Comparison of ENCODE assay signal across 31 cellular contexts in the genomic region with DNA sequence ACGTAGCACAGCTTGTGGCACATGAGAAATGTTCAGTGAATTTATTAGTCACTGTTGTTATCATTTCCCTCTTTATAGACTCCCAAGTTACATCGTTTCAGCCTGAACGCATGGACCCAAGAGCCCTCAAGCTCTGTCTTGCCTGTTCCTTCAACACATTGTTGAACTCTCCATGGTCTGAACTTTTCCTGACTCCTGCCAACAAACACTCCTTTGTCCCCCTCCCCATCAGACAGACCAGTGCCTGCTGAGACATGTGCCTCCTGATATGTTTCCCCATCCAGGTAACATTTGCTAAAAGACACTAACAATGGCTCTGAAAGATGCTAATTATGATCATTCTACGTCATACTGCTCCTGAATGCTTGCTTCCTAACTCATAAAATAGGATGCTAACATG.
"Had no signal": no experiment of that assay in that cellular context is flagged by ENCODE, and none has a peak within 500 bp of the region (broad histone marks: within the 10 kb centered on the region; RNA-seq: fewer than 3 reads in every experiment).

No MANE protein-coding gene starts in this region.

- ATAC-seq: activated CD8-positive, alpha-beta memory T cell treated with anti-CD3 and anti-CD28 coated beads, Interleukin-2, amount 10 ng/mL, durations not matched to agents 7 days and 5 days; activated T-helper 17 cell treated with anti-CD3 and anti-CD28 coated beads, Interleukin-2, amount 50 U/mL, for 72 hours; PC-3 had no signal

- H3K36me3 ChIP-seq: ascending aorta, Peyer's patch, WERI-Rb-1 had no signal

- H3K36me3 Mint-ChIP-seq: activated CD8-positive, alpha-beta memory T cell treated with anti-CD3 and anti-CD28 coated beads, Interleukin-2, amount 10 ng/mL, durations not matched to agents 7 days and 5 days; activated naive CD8-positive, alpha-beta T cell treated with anti-CD3 and anti-CD28 coated beads for 36 hours had no signal

- H3K4me1 Mint-ChIP-seq: activated CD4-positive, alpha-beta memory T cell treated with anti-CD3 and anti-CD28 coated beads, Interleukin-2, amount 10 ng/mL, durations not matched to agents 7 days and 5 days; activated CD8-positive, alpha-beta memory T cell treated with anti-CD3 and anti-CD28 coated beads, Interleukin-2, amount 10 ng/mL, durations not matched to agents 7 days and 5 days; activated naive CD8-positive, alpha-beta T cell treated with anti-CD3 and anti-CD28 coated beads for 36 hours; activated T-helper 17 cell treated with anti-CD3 and anti-CD28 coated beads, Interleukin-2, amount 50 U/mL, for 72 hours had no signal

- DNase-seq: activated CD4-positive, alpha-beta memory T cell treated with anti-CD3 and anti-CD28 coated beads, Interleukin-2, amount 10 ng/mL, durations not matched to agents 7 days and 5 days; activated CD4-positive, alpha-beta T cell treated with anti-CD3 and anti-CD28 coated beads for 1 hour; activated CD4-positive, alpha-beta T cell treated with anti-CD3 and anti-CD28 coated beads for 48 hours; activated CD4-positive, CD25-positive, alpha-beta regulatory T cell; activated CD8-positive, alpha-beta memory T cell treated with anti-CD3 and anti-CD28 coated beads for 24 hours; activated CD8-positive, alpha-beta memory T cell treated with anti-CD3 and anti-CD28 coated beads, Interleukin-2, amount 10 ng/mL, durations not matched to agents 7 days and 5 days; activated CD8-positive, alpha-beta memory T cell treated with anti-CD3 and anti-CD28 coated beads, Interleukin-2, amount 50 U/mL, for 48 hours; activated effector memory CD4-positive, alpha-beta T cell treated with anti-CD3 and anti-CD28 coated beads, Interleukin-2, amount 50 U/mL, for 16 hours; activated naive CD4-positive, alpha-beta T cell; activated naive CD4-positive, alpha-beta T cell treated with anti-CD3 and anti-CD28 coated beads, Interleukin-2, amount 50 U/mL, for 16 hours; activated naive CD8-positive, alpha-beta T cell treated with anti-CD3 and anti-CD28 coated beads for 36 hours; activated T-cell treated with anti-CD3 and anti-CD28 coated beads, Interleukin-2, amount 50 U/mL, for 48 hours; amygdala; NCI-H1105 treated with DMSO at 0.1 percent for 48 hours; NCI-H1436; NCI-H1694; NCI-H1930; NCI-H2081 treated with DMSO at 0.1 percent for 48 hours; NCI-H345; NCI-H524 treated with DMSO at 0.1 percent for 48 hours; NCI-H748 treated with DMSO at 0.1 percent for 48 hours; NK-92 treated with Interleukin-12 subunit alpha and Interleukin-12 subunit beta, amount 100 ng/mL, for 24 hours; PC-3; Peyer's patch; RPMI8226; SHP77 treated with DMSO at 0.1 percent for 48 hours; T1000; WERI-Rb-1 had no signal

- H3K4me1 ChIP-seq: Peyer's patch had no signal

- H3K27ac Mint-ChIP-seq: activated CD4-positive, alpha-beta memory T cell treated with anti-CD3 and anti-CD28 coated beads, Interleukin-2, amount 10 ng/mL, durations not matched to agents 7 days and 5 days; activated CD8-positive, alpha-beta memory T cell treated with anti-CD3 and anti-CD28 coated beads, Interleukin-2, amount 10 ng/mL, durations not matched to agents 7 days and 5 days; activated naive CD8-positive, alpha-beta T cell treated with anti-CD3 and anti-CD28 coated beads for 36 hours; activated T-helper 17 cell treated with anti-CD3 and anti-CD28 coated beads, Interleukin-2, amount 50 U/mL, for 72 hours had no signal

- H3K27me3 ChIP-seq: ascending aorta, Peyer's patch had no signal

- H3K27me3 Mint-ChIP-seq: activated naive CD8-positive, alpha-beta T cell treated with anti-CD3 and anti-CD28 coated beads for 36 hours had no signal

- H3K9me3 ChIP-seq: ascending aorta, Peyer's patch had no signal

- H3K27ac ChIP-seq: Peyer's patch, WERI-Rb-1 had no signal

- H3K4me3 Mint-ChIP-seq: activated CD4-positive, alpha-beta memory T cell treated with anti-CD3 and anti-CD28 coated beads, Interleukin-2, amount 10 ng/mL, durations not matched to agents 7 days and 5 days; activated CD8-positive, alpha-beta memory T cell treated with anti-CD3 and anti-CD28 coated beads, Interleukin-2, amount 10 ng/mL, durations not matched to agents 7 days and 5 days; activated naive CD8-positive, alpha-beta T cell treated with anti-CD3 and anti-CD28 coated beads for 36 hours; activated T-helper 17 cell treated with anti-CD3 and anti-CD28 coated beads, Interleukin-2, amount 50 U/mL, for 72 hours had no signal

- H3K4me3 ChIP-seq: ascending aorta, K562, Peyer's patch had no signal

- H3K9me3 Mint-ChIP-seq: activated CD4-positive, alpha-beta memory T cell treated with anti-CD3 and anti-CD28 coated beads, Interleukin-2, amount 10 ng/mL, durations not matched to agents 7 days and 5 days; activated naive CD8-positive, alpha-beta T cell treated with anti-CD3 and anti-CD28 coated beads for 36 hours; activated T-helper 17 cell treated with anti-CD3 and anti-CD28 coated beads, Interleukin-2, amount 50 U/mL, for 72 hours had no signal
